In the genomic region with DNA sequence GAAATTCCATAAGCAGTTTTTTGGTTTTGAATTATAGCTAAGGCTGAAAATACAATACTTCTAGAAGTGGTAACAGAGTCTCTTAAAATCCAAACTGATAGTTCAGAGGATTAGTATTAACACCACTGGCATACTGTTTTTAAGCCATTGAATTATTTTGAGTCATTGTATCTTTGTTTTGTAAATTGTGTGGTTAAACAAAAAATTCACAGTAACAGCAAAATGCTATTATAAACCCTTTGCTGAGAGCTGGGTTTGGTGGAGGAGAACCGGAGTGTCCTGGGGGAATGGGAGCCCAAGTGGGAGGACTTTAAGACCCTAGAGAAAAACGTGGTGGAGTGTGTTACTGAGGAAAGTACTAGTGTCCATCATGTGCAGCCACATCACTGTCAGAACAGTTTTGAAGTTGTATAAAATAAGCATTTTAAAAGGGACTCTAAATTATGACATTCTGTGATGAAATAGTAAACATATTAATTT, we compare ENCODE assay signal across 18 cellular contexts.
DNase-seq lines count a peak whose midpoint lies in the region; ATAC-seq and TF ChIP-seq lines count a peak whose summit lies in the region.
"Had no signal": no experiment of that assay in that cellular context is flagged by ENCODE, and none has a peak within 500 bp of the region (broad histone marks: within the 10 kb centered on the region; RNA-seq: fewer than 3 reads in every experiment).

No MANE protein-coding gene starts in this region.

- H4K20me1 ChIP-seq in BLaER1 (no peaks in the 10 kb centered on the region), KMS-11 (ENCODE audit: insufficient read depth) (no peaks in the 10 kb centered on the region)

- H3K4me2 ChIP-seq in BLaER1, result peak overlapping the region; percentile 82
- peak overlapping the region; percentile 81 for H3K4me2 ChIP-seq in KMS-11
- H3K4me2 ChIP-seq: A549 had no signal

- H3K9me3 ChIP-seq in BLaER1 (peaks cover 6% of the 10 kb centered on the region; the same call in 1 of the 2 replicates), gastroesophageal sphincter (no peaks in the 10 kb centered on the region)
- H3K9me3 ChIP-seq: A549 had no signal

- no peak for DNase-seq in type B pancreatic cell (ENCODE audit: extremely low spot score, unreplicated experiment)
- DNase-seq in HuH-7 (ENCODE audit: low spot score), result no peak
- no peak for DNase-seq in activated T-cell treated with anti-CD3 and anti-CD28 coated beads, Interleukin-2, amount 50 U/mL, for 4 hours
- DNase-seq: AML-193; Calu3; CD8-positive, alpha-beta T cell; DMS79 treated with DMSO at 0.1 percent for 48 hours; GF-D8; HFFc6; KBM-7 had no signal

- H3K27ac ChIP-seq in BLaER1 (no peak overlapping the region), KMS-11 (peak overlapping the region; percentile 71; the same call in 1 of the 2 replicates), gastroesophageal sphincter (no peak overlapping the region)
- H3K27ac ChIP-seq: 22Rv1, A549 had no signal

- H3K9ac ChIP-seq in BLaER1 (no peak overlapping the region), KMS-11 (no peak overlapping the region)

- H3K79me2 ChIP-seq in KMS-11 (ENCODE audit: insufficient read depth, low read depth), result no peaks in the 10 kb centered on the region; the same call in 1 of the 2 replicates

- no peak overlapping the region for H3K4me3 Mint-ChIP-seq in nephron
- H3K4me3 Mint-ChIP-seq in type B pancreatic cell, result peak overlapping the region; percentile 12
- H3K4me3 Mint-ChIP-seq in activated T-cell treated with anti-CD3 and anti-CD28 coated beads, Interleukin-2, amount 50 U/mL, for 4 hours, result no peak overlapping the region
- H3K4me3 Mint-ChIP-seq: CD8-positive, alpha-beta T cell; HFFc6; IgD-negative memory B cell had no signal

- H3K27me3 ChIP-seq in BLaER1, result no peaks in the 10 kb centered on the region
- H3K27me3 ChIP-seq in KMS-11 (ENCODE audit: insufficient read depth, low read depth), result no peaks in the 10 kb centered on the region
- H3K27me3 ChIP-seq in gastroesophageal sphincter, result no peaks in the 10 kb centered on the region

- TF ChIP-seq CTCF in KMS-11 (conservative IDR thresholded peaks at IDR 0.05; ENCODE audit: low read depth, low read length), result no peak
- TF ChIP-seq CTCF in nephron (IDR thresholded peaks at IDR 0.05; ENCODE audit: unreplicated experiment in 3 of 3), result no peak
- TF ChIP-seq CTCF in type B pancreatic cell (conservative IDR thresholded peaks at IDR 0.05), result no peak
- TF ChIP-seq CTCF in gastroesophageal sphincter (IDR thresholded peaks at IDR 0.05), result no peak

- H3K9me3 Mint-ChIP-seq in nephron (no peaks in the 10 kb centered on the region), type B pancreatic cell (no peaks in the 10 kb centered on the region)
- H3K9me3 Mint-ChIP-seq in activated T-cell treated with anti-CD3 and anti-CD28 coated beads, Interleukin-2, amount 50 U/mL, for 4 hours, result no peaks in the 10 kb centered on the region
- H3K9me3 Mint-ChIP-seq: CD8-positive, alpha-beta T cell; HFFc6; IgD-negative memory B cell had no signal

- H3K4me3 ChIP-seq in BLaER1 (no peak overlapping the region), KMS-11 (IDR thresholded peaks at IDR 0.05; ENCODE audit: insufficient read depth, low read depth, low read length) (no peak overlapping the region), gastroesophageal sphincter (no peak overlapping the region)
- H3K4me3 ChIP-seq: A549 had no signal

- WGBS in gastroesophageal sphincter (ENCODE audit: low coverage in 1 of 2), 2 donors, result 48 to 67% methylated on average over 2 of the region's 2 CpGs

- H3K36me3 ChIP-seq in BLaER1, result peaks cover 23% of the 10 kb centered on the region
- 0 out of 2 replicates have a peak, but pooled peaks cover 3% of the 10 kb centered on the region for H3K36me3 ChIP-seq in KMS-11 (ENCODE audit: insufficient read depth)
- H3K36me3 ChIP-seq in gastroesophageal sphincter, result peaks cover 2 to 43% of the 10 kb centered on the region in 2 donors

- peaks cover 78% of the 10 kb centered on the region for H3K4me1 ChIP-seq in BLaER1
- peaks cover 78% of the 10 kb centered on the region for H3K4me1 ChIP-seq in KMS-11 (ENCODE audit: low read depth, poor library complexity, severe bottlenecking)
- no peaks in the 10 kb centered on the region for H3K4me1 ChIP-seq in gastroesophageal sphincter
- H3K4me1 ChIP-seq: A549 had no signal

- peaks cover 22% of the 10 kb centered on the region for H3K36me3 Mint-ChIP-seq in nephron (ENCODE audit: low read depth)
- peaks cover 19% of the 10 kb centered on the region for H3K36me3 Mint-ChIP-seq in type B pancreatic cell
- peaks cover 15% of the 10 kb centered on the region for H3K36me3 Mint-ChIP-seq in activated T-cell treated with anti-CD3 and anti-CD28 coated beads, Interleukin-2, amount 50 U/mL, for 4 hours (ENCODE audit: insufficient read depth)

- H3K27me3 Mint-ChIP-seq in nephron (ENCODE audit: low read depth) (no peaks in the 10 kb centered on the region), type B pancreatic cell (no peaks in the 10 kb centered on the region)
- no peaks in the 10 kb centered on the region for H3K27me3 Mint-ChIP-seq in activated T-cell treated with anti-CD3 and anti-CD28 coated beads, Interleukin-2, amount 50 U/mL, for 4 hours (ENCODE audit: low read depth)
- H3K27me3 Mint-ChIP-seq: IgD-negative memory B cell had no signal

- no peak for TF ChIP-seq EP300 in gastroesophageal sphincter (IDR thresholded peaks at IDR 0.05)

- H3K27ac Mint-ChIP-seq in nephron, result peak overlapping the region in 2 of 3 experiments; percentile 28 to 37
- peak overlapping the region; percentile 66 for H3K27ac Mint-ChIP-seq in type B pancreatic cell
- H3K27ac Mint-ChIP-seq: CD8-positive, alpha-beta T cell; HFFc6; IgD-negative memory B cell had no signal

- ATAC-seq in gastroesophageal sphincter, result no peak
- ATAC-seq in activated T-cell treated with anti-CD3 and anti-CD28 coated beads, Interleukin-2, amount 50 U/mL, for 4 hours, result no peak
- ATAC-seq: A549; CD8-positive, alpha-beta T cell; HCT116 had no signal

- no peak for TF ChIP-seq POLR2A in gastroesophageal sphincter (IDR thresholded peaks at IDR 0.05)

- H2AFZ ChIP-seq in KMS-11 (ENCODE audit: low read depth), result no peak overlapping the region

- peaks cover 8% of the 10 kb centered on the region for H3K4me1 Mint-ChIP-seq in nephron
- peaks cover 12% of the 10 kb centered on the region for H3K4me1 Mint-ChIP-seq in type B pancreatic cell (ENCODE audit: unreplicated experiment)
- H3K4me1 Mint-ChIP-seq in activated T-cell treated with anti-CD3 and anti-CD28 coated beads, Interleukin-2, amount 50 U/mL, for 4 hours (ENCODE audit: low read depth), result no peaks in the 10 kb centered on the region
- H3K4me1 Mint-ChIP-seq: IgD-negative memory B cell had no signal
